In genomic region chr6:135722679-135723078, GRCh38 we compare ENCODE assay signal across 8 cellular contexts.
DNase-seq lines count a peak whose midpoint lies in the region; ATAC-seq and TF ChIP-seq lines count a peak whose summit lies in the region.

No MANE protein-coding gene starts in this region.

- no peaks in the 10 kb centered on the region for H3K36me3 Mint-ChIP-seq in CD4-positive, alpha-beta T cell (ENCODE audit: low read depth)
- no peaks in the 10 kb centered on the region for H3K36me3 Mint-ChIP-seq in effector memory CD8-positive, alpha-beta T cell (ENCODE audit: insufficient read depth)
- H3K36me3 Mint-ChIP-seq in GM23338 (ENCODE audit: low read depth), result peaks cover 14% of the 10 kb centered on the region; the same call in 2 of the 3 replicates

- H3K9me2 ChIP-seq in PC-3 (replicated peaks; ENCODE audit: low read length) (no peaks in the 10 kb centered on the region), GM23338 (ENCODE audit: insufficient read depth) (no peaks in the 10 kb centered on the region)

- no peaks in the 10 kb centered on the region for H3K4me1 Mint-ChIP-seq in CD4-positive, alpha-beta T cell (ENCODE audit: low read depth)
- H3K4me1 Mint-ChIP-seq in effector memory CD8-positive, alpha-beta T cell (ENCODE audit: low read depth in 2 of 2), result no peaks in the 10 kb centered on the region
- no peaks in the 10 kb centered on the region for H3K4me1 Mint-ChIP-seq in GM23338

- H3K4me3 Mint-ChIP-seq in CD4-positive, alpha-beta T cell, result no peak overlapping the region
- H3K4me3 Mint-ChIP-seq in effector memory CD8-positive, alpha-beta T cell, result no peak overlapping the region
- H3K4me3 Mint-ChIP-seq in GM23338, result no peak overlapping the region

- H3K27me3 Mint-ChIP-seq in CD4-positive, alpha-beta T cell, result no peaks in the 10 kb centered on the region
- peaks cover 0 to 5% of the 10 kb centered on the region in 2 donors for H3K27me3 Mint-ChIP-seq in effector memory CD8-positive, alpha-beta T cell
- H3K27me3 Mint-ChIP-seq in GM23338 (ENCODE audit: insufficient read depth, low read depth, poor library complexity), result no peaks in the 10 kb centered on the region

- H3K36me3 ChIP-seq in PC-3 (ENCODE audit: low read depth, low read length), result no peaks in the 10 kb centered on the region; the same call in 1 of the 2 replicates
- H3K36me3 ChIP-seq in GM23338 (ENCODE audit: insufficient read depth), result no peaks in the 10 kb centered on the region

- H3K4me2 ChIP-seq in PC-3 (ENCODE audit: low read length) (peak overlapping the region; percentile 86), GM23338 (no peak overlapping the region)

- H3K27ac ChIP-seq in PC-3 (ENCODE audit: low read length) (peak overlapping the region; percentile 100), GM23338 (ENCODE audit: low read depth) (no peak overlapping the region)
- H3K27ac ChIP-seq in CD4-positive, alpha-beta T cell (ENCODE audit: low read depth, low read length), result no peak overlapping the region

- CTCF ChIA-PET in PC-3 (lab: Charles Lee), result interaction anchor here (0.6 to 1.1 kb wide), 2 partner anchors 216 to 501 kb away, joined by 3 read pairs; no protein-coding TSS in a partner anchor
- CTCF ChIA-PET in CD4-positive, alpha-beta T cell (lab: Charles Lee), result no interaction called here

- DNase-seq in A172 (ENCODE audit: low spot score), result peak; percentile 86
- DNase-seq in PC-3, result peak; percentile 91
- DNase-seq in fibroblast of villous mesenchyme (ENCODE audit: low read depth), result peak; percentile 66
- DNase-seq in CD4-positive, alpha-beta T cell, result no peak
- DNase-seq in effector memory CD8-positive, alpha-beta T cell, result no peak
- DNase-seq in GM23338 (ENCODE audit: low spot score), result no peak
- no peak for DNase-seq in DMS114 treated with DMSO at 0.1 percent for 48 hours (lab: John Stamatoyannopoulos, UW; ENCODE audit: unreplicated experiment)

- H3K4me3 ChIP-seq in PC-3 (ENCODE audit: low read length) (peak overlapping the region; percentile 51), fibroblast of villous mesenchyme (ENCODE audit: low read depth, low read length) (no peak overlapping the region), GM23338 (no peak overlapping the region)

- no peak overlapping the region for H3K27ac Mint-ChIP-seq in CD4-positive, alpha-beta T cell
- H3K27ac Mint-ChIP-seq in effector memory CD8-positive, alpha-beta T cell, result no peak overlapping the region
- H3K27ac Mint-ChIP-seq in GM23338, result no peak overlapping the region

- POLR2A ChIA-PET in PC-3 (lab: Charles Lee; ENCODE audit: unreplicated experiment), result interaction anchor here (0.6 kb wide), 1 partner anchor 51 kb away, joined by 5 read pairs; no protein-coding TSS in a partner anchor
- POLR2A ChIA-PET in CD4-positive, alpha-beta T cell (lab: Charles Lee), result no interaction called here

- H2AFZ ChIP-seq in PC-3 (ENCODE audit: low read length) (no peak overlapping the region), GM23338 (no peak overlapping the region)

- intact Hi-C loops in PC-3 (cut with micrococcal nuclease), result loop anchor here (5.0 kb wide), 1 partner anchor 40 kb away; no protein-coding TSS in a partner anchor
- intact Hi-C loops in CD4-positive, alpha-beta T cell (cut with DNase I, micrococcal nuclease), result no loop called here

- no TSS peak for BruUV-seq in PC-3 (replicated peaks; lab: Mats Ljungman, UMichigan)

- H3F3A ChIP-seq in PC-3 (ENCODE audit: low read length, unreplicated experiment), result peaks cover 8% of the 10 kb centered on the region
- no peaks in the 10 kb centered on the region for H3F3A ChIP-seq in GM23338 (replicated peaks; ENCODE audit: low read depth)

- H3K9me3 Mint-ChIP-seq in CD4-positive, alpha-beta T cell, result peaks cover 12% of the 10 kb centered on the region
- H3K9me3 Mint-ChIP-seq in effector memory CD8-positive, alpha-beta T cell, result peaks cover 7% of the 10 kb centered on the region in 2 donors
- peaks cover 25% of the 10 kb centered on the region for H3K9me3 Mint-ChIP-seq in GM23338

- H3K4me1 ChIP-seq in PC-3 (ENCODE audit: insufficient read depth, low read length) (peaks cover 16% of the 10 kb centered on the region), GM23338 (ENCODE audit: insufficient read depth) (no peaks in the 10 kb centered on the region)

- H3K27me3 ChIP-seq in PC-3 (ENCODE audit: low read length) (no peaks in the 10 kb centered on the region), GM23338 (ENCODE audit: insufficient read depth) (no peaks in the 10 kb centered on the region)
- H3K27me3 ChIP-seq in CD4-positive, alpha-beta T cell (ENCODE audit: control insufficient read depth, insufficient read depth, low read length), result no peaks in the 10 kb centered on the region

- TF ChIP-seq CTCF in PC-3 (conservative IDR thresholded peaks at IDR 0.05; ENCODE audit: low read depth, low read length) (no peak), fibroblast of villous mesenchyme (IDR thresholded peaks at IDR 0.05; ENCODE audit: insufficient read depth, low read depth, low read length) (no peak), GM23338 (conservative IDR thresholded peaks at IDR 0.05; ENCODE audit: low read depth in 2 of 2) (no peak)
- no peak for TF ChIP-seq CTCF in CD4-positive, alpha-beta T cell (IDR thresholded peaks at IDR 0.05)

- H3K79me2 ChIP-seq in PC-3 (ENCODE audit: low read length), result no peaks in the 10 kb centered on the region
- no peaks in the 10 kb centered on the region for H3K79me2 ChIP-seq in GM23338 (replicated peaks; ENCODE audit: insufficient read depth)

- peak; percentile 84 for ATAC-seq in GM19452 (IDR thresholded peaks at IDR 0.05; ENCODE audit: unreplicated experiment)
- peak; percentile 86 for ATAC-seq in PC-3
- no peak for ATAC-seq in CD4-positive, alpha-beta T cell (ENCODE audit: poor library complexity)
- ATAC-seq in effector memory CD8-positive, alpha-beta T cell (replicated peaks), result no peak
- no peak for ATAC-seq in GM23338

- H3K9ac ChIP-seq in PC-3 (ENCODE audit: low read length), result peak overlapping the region; percentile 83

- peaks cover 6% of the 10 kb centered on the region; the same call in 1 of the 2 replicates for H3K9me3 ChIP-seq in PC-3 (ENCODE audit: low read length)
- peaks cover 8% of the 10 kb centered on the region for H3K9me3 ChIP-seq in CD4-positive, alpha-beta T cell (ENCODE audit: control insufficient read depth, low read length)

- H4K20me1 ChIP-seq in PC-3 (ENCODE audit: low read length) (no peaks in the 10 kb centered on the region), GM23338 (replicated peaks; ENCODE audit: insufficient read depth) (no peaks in the 10 kb centered on the region)

TF ChIP-seq in GM23338, 12 proteins besides CTCF, POLR2A, EP300 and RAD21 (continues in another document):
- TF ChIP-seq CREB1 (CRISPR knock-in tag; IDR thresholded peaks at IDR 0.05; ENCODE audit: low read depth), result no peak
- no peak for TF ChIP-seq EZH2 (IDR thresholded peaks at IDR 0.05; ENCODE audit: low read depth, unreplicated experiment)
- TF ChIP-seq STAT1 (IDR thresholded peaks at IDR 0.05; ENCODE audit: unreplicated experiment), result no peak
- no peak for TF ChIP-seq NANOG (IDR thresholded peaks at IDR 0.05; ENCODE audit: borderline replicate concordance)
- TF ChIP-seq ZNF114 (CRISPR knock-in tag; IDR thresholded peaks at IDR 0.05), result no peak
- TF ChIP-seq ZNF331 (CRISPR knock-in tag; IDR thresholded peaks at IDR 0.05; ENCODE audit: low read depth), result no peak
- TF ChIP-seq REST (IDR thresholded peaks at IDR 0.05; ENCODE audit: unreplicated experiment), result no peak
- no peak for TF ChIP-seq EZH2phosphoT487 (IDR thresholded peaks at IDR 0.05; ENCODE audit: unreplicated experiment)
- no peak for TF ChIP-seq POLR2AphosphoS5 (IDR thresholded peaks at IDR 0.05; ENCODE audit: low read depth)

Comparison
In these comparisons a context has a peak if more than half of its experiments do, and no peak if none do; other contexts are left out.
1. DNase-seq: peak in A172 (single experiment), PC-3 (single experiment) and fibroblast of villous mesenchyme (single experiment); none in CD4-positive, alpha-beta T cell (0 of 10), effector memory CD8-positive, alpha-beta T cell (0 of 3), GM23338 (single experiment) and DMS114 treated with DMSO at 0.1 percent for 48 hours (single experiment).
2. ATAC-seq: peak in GM19452 (single experiment) and PC-3 (single experiment); none in CD4-positive, alpha-beta T cell (single experiment), effector memory CD8-positive, alpha-beta T cell (single experiment) and GM23338 (single experiment).